Comparison of ENCODE assay signal across 30 cellular contexts in the genomic region with DNA sequence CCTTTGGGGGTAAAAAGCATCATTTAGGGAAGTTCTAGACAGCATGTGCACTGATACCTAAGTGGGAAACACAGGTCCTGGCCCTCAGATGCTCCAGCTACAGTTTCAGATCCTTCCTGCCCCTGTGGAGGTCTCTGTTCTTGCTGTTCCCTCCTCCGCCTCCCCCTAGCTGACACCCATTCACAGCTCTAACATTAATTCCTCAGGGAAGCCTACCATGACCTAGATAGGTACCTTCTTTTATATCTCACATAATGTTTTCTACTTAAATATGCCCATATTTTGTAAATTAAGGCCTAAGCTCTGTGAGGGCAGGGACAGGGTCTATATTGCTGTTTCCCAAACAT. TPM values are rescaled to one million over a fixed set of nuclear protein-coding genes. Genes with fewer than 3 reads are reported as not detected.
"Had no signal": no experiment of that assay in that cellular context is flagged by ENCODE, and none has a peak within 500 bp of the region (broad histone marks: within the 10 kb centered on the region; RNA-seq: fewer than 3 reads in every experiment).

No MANE protein-coding gene starts in this region.

- H3K9me3 ChIP-seq: ascending aorta, breast epithelium had no signal

- H3K36me3 ChIP-seq: breast epithelium, cardiac muscle cell had no signal

- H3K27me3 ChIP-seq: ascending aorta, cardiac muscle cell, foreskin keratinocyte had no signal

- DNase-seq: activated CD4-positive, alpha-beta memory T cell treated with anti-CD3 and anti-CD28 coated beads, Interleukin-2, amount 10 ng/mL, durations not matched to agents 7 days and 5 days; activated CD4-positive, alpha-beta T cell treated with anti-CD3 and anti-CD28 coated beads for 1 hour; activated CD4-positive, alpha-beta T cell treated with anti-CD3 and anti-CD28 coated beads for 4 hours; activated CD4-positive, alpha-beta T cell treated with anti-CD3 and anti-CD28 coated beads, Interleukin-2, amount 10 ng/mL, durations not matched to agents 7 days and 5 days; activated CD4-positive, alpha-beta T cell treated with anti-CD3 and anti-CD28 coated beads, Interleukin-2, amount 50 U/mL, for 4 hours; activated CD8-positive, alpha-beta memory T cell treated with anti-CD3 and anti-CD28 coated beads, Interleukin-2, amount 50 U/mL, for 48 hours; activated gamma-delta T cell; activated naive CD4-positive, alpha-beta T cell; activated naive CD4-positive, alpha-beta T cell treated with anti-CD3 and anti-CD28 coated beads, Interleukin-2, amount 10 ng/mL, durations not matched to agents 7 days and 5 days; activated naive CD8-positive, alpha-beta T cell treated with anti-CD3 and anti-CD28 coated beads, Interleukin-2, amount 10 ng/mL, durations not matched to agents 7 days and 5 days; activated T-cell treated with anti-CD3 and anti-CD28 coated beads for 4 hours; activated T-cell treated with anti-CD3 and anti-CD28 coated beads, Interleukin-2, amount 50 U/mL, for 24 hours; activated T-cell treated with anti-CD3 and anti-CD28 coated beads, Interleukin-2, amount 50 U/mL, for 72 hours; central memory CD4-positive, alpha-beta T cell; cerebellar nuclear complex; dorsolateral prefrontal cortex; effector memory CD4-positive, alpha-beta T cell; endodermal cell; foreskin keratinocyte; T-helper 1 cell; T-helper 17 cell; T1000 had no signal

- ATAC-seq: activated naive CD4-positive, alpha-beta T cell treated with anti-CD3 and anti-CD28 coated beads, Interleukin-2, amount 50 U/mL, for 72 hours; activated T-cell treated with anti-CD3 and anti-CD28 coated beads, Interleukin-2, amount 50 U/mL, for 72 hours; esophagus mucosa; foreskin keratinocyte; T-helper 17 cell; WTC11 had no signal

- H3K4me1 ChIP-seq: breast epithelium, foreskin keratinocyte had no signal

- H3K4me3 ChIP-seq: ascending aorta, breast epithelium, cardiac muscle cell, coronary artery, dorsolateral prefrontal cortex had no signal

- H3K27ac ChIP-seq: breast epithelium, cardiac muscle cell, dorsolateral prefrontal cortex, foreskin keratinocyte had no signal

RNA-seq across cellular contexts. Expression of a gene that starts 48.3 kb away (rescaled TPM):
- total RNA-seq: activated CD4-positive, alpha-beta memory T cell treated with anti-CD3 and anti-CD28 coated beads, Interleukin-2, amount 10 ng/mL, durations not matched to agents 7 days and 5 days; activated CD4-positive, alpha-beta T cell treated with anti-CD3 and anti-CD28 coated beads, Interleukin-2, amount 10 ng/mL, durations not matched to agents 7 days and 5 days; activated naive CD4-positive, alpha-beta T cell treated with anti-CD3 and anti-CD28 coated beads, Interleukin-2, amount 50 U/mL, for 72 hours; activated naive CD8-positive, alpha-beta T cell treated with anti-CD3 and anti-CD28 coated beads, Interleukin-2, amount 10 ng/mL, durations not matched to agents 7 days and 5 days; activated T-cell treated with anti-CD3 and anti-CD28 coated beads, Interleukin-2, amount 50 U/mL, for 72 hours; ascending aorta; breast epithelium; cardiac muscle cell; dorsolateral prefrontal cortex; endodermal cell; epithelial cell of proximal tubule; esophagus mucosa; foreskin keratinocyte; T-helper 17 cell; WTC11 had no signal
- polyA plus RNA-seq: cardiac muscle cell, foreskin keratinocyte had no signal
